ENCODE assay signal across 1 cellular context in the genomic region with DNA sequence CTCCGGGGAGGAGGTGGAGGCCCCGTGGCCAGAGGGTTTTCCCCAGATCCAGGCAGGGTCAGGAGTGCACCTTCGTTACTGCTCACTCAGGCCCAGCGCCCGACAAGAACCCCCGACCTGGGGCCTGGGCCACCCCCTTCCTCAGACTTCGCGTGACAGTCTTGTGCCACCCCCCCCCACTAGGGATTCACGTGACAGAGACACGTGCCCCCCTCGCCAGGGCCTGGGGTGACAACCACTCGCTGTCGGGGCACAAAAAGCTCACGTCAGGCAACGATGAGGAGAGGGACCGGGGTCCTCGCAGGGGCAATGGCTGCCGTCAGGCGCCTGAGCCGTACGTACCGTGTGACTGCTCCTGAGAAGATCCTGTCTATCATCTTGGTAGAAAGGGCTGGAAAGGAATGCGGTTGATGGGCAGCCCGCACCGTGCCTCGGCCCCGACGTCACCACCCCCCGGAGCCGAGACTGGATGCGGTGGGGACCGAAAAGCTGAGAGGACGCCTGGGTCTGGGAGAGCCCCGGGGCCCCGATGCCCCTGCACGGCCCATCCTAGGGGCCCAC.
TF ChIP-seq lines count a peak whose summit lies in the region.

No MANE protein-coding gene starts in this region.

TF ChIP-seq in HepG2, 621 proteins besides CTCF, POLR2A, EP300 and RAD21:
- TF ChIP-seq ZNF367 (CRISPR knock-in tag; IDR thresholded peaks at IDR 0.05; ENCODE audit: borderline replicate concordance): no peak
- TF ChIP-seq, protein P1, sequence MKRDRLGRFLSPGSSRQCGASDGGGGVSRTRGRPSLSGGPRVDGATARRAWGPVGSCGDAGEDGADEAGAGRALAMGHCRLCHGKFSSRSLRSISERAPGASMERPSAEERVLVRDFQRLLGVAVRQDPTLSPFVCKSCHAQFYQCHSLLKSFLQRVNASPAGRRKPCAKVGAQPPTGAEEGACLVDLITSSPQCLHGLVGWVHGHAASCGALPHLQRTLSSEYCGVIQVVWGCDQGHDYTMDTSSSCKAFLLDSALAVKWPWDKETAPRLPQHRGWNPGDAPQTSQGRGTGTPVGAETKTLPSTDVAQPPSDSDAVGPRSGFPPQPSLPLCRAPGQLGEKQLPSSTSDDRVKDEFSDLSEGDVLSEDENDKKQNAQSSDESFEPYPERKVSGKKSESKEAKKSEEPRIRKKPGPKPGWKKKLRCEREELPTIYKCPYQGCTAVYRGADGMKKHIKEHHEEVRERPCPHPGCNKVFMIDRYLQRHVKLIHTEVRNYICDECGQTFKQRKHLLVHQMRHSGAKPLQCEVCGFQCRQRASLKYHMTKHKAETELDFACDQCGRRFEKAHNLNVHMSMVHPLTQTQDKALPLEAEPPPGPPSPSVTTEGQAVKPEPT (CRISPR knock-in tag; IDR thresholded peaks at IDR 0.05; ENCODE audit: low read depth): no peak
- TF ChIP-seq, protein P2, sequence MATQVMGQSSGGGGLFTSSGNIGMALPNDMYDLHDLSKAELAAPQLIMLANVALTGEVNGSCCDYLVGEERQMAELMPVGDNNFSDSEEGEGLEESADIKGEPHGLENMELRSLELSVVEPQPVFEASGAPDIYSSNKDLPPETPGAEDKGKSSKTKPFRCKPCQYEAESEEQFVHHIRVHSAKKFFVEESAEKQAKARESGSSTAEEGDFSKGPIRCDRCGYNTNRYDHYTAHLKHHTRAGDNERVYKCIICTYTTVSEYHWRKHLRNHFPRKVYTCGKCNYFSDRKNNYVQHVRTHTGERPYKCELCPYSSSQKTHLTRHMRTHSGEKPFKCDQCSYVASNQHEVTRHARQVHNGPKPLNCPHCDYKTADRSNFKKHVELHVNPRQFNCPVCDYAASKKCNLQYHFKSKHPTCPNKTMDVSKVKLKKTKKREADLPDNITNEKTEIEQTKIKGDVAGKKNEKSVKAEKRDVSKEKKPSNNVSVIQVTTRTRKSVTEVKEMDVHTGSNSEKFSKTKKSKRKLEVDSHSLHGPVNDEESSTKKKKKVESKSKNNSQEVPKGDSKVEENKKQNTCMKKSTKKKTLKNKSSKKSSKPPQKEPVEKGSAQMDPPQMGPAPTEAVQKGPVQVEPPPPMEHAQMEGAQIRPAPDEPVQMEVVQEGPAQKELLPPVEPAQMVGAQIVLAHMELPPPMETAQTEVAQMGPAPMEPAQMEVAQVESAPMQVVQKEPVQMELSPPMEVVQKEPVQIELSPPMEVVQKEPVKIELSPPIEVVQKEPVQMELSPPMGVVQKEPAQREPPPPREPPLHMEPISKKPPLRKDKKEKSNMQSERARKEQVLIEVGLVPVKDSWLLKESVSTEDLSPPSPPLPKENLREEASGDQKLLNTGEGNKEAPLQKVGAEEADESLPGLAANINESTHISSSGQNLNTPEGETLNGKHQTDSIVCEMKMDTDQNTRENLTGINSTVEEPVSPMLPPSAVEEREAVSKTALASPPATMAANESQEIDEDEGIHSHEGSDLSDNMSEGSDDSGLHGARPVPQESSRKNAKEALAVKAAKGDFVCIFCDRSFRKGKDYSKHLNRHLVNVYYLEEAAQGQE (IDR thresholded peaks at IDR 0.05; ENCODE audit: borderline replicate concordance in 1 of 2, low read depth in 1 of 2, low read length in 2 of 2): no peak
- TF ChIP-seq ZNF160 (CRISPR knock-in tag; IDR thresholded peaks at IDR 0.05): no peak
- no peak for TF ChIP-seq ADNP (CRISPR knock-in tag; IDR thresholded peaks at IDR 0.05)
- TF ChIP-seq KAT8 (CRISPR knock-in tag; IDR thresholded peaks at IDR 0.05): no peak
- no peak for TF ChIP-seq CENPT (CRISPR knock-in tag; IDR thresholded peaks at IDR 0.05; ENCODE audit: low read depth)
- TF ChIP-seq, protein P3, sequence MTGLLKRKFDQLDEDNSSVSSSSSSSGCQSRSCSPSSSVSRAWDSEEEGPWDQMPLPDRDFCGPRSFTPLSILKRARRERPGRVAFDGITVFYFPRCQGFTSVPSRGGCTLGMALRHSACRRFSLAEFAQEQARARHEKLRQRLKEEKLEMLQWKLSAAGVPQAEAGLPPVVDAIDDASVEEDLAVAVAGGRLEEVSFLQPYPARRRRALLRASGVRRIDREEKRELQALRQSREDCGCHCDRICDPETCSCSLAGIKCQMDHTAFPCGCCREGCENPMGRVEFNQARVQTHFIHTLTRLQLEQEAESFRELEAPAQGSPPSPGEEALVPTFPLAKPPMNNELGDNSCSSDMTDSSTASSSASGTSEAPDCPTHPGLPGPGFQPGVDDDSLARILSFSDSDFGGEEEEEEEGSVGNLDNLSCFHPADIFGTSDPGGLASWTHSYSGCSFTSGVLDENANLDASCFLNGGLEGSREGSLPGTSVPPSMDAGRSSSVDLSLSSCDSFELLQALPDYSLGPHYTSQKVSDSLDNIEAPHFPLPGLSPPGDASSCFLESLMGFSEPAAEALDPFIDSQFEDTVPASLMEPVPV (CRISPR knock-in tag; IDR thresholded peaks at IDR 0.05): no peak
- TF ChIP-seq, protein P4, sequence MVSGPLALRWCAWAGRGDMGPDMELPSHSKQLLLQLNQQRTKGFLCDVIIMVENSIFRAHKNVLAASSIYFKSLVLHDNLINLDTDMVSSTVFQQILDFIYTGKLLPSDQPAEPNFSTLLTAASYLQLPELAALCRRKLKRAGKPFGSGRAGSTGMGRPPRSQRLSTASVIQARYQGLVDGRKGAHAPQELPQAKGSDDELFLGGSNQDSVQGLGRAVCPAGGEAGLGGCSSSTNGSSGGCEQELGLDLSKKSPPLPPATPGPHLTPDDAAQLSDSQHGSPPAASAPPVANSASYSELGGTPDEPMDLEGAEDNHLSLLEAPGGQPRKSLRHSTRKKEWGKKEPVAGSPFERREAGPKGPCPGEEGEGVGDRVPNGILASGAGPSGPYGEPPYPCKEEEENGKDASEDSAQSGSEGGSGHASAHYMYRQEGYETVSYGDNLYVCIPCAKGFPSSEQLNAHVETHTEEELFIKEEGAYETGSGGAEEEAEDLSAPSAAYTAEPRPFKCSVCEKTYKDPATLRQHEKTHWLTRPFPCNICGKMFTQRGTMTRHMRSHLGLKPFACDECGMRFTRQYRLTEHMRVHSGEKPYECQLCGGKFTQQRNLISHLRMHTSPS (CRISPR knock-in tag; IDR thresholded peaks at IDR 0.05; ENCODE audit: low read depth): no peak
- TF ChIP-seq, protein P5, sequence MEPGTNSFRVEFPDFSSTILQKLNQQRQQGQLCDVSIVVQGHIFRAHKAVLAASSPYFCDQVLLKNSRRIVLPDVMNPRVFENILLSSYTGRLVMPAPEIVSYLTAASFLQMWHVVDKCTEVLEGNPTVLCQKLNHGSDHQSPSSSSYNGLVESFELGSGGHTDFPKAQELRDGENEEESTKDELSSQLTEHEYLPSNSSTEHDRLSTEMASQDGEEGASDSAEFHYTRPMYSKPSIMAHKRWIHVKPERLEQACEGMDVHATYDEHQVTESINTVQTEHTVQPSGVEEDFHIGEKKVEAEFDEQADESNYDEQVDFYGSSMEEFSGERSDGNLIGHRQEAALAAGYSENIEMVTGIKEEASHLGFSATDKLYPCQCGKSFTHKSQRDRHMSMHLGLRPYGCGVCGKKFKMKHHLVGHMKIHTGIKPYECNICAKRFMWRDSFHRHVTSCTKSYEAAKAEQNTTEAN (CRISPR knock-in tag; conservative IDR thresholded peaks at IDR 0.05): no peak
- no peak for TF ChIP-seq CREM (IDR thresholded peaks at IDR 0.05)
- no peak for TF ChIP-seq CREM (CRISPR knock-in tag; IDR thresholded peaks at IDR 0.05)
- TF ChIP-seq ZNF33B (CRISPR knock-in tag; IDR thresholded peaks at IDR 0.05): no peak
- TF ChIP-seq MTF2 (CRISPR knock-in tag; IDR thresholded peaks at IDR 0.05; ENCODE audit: borderline replicate concordance): no peak
- no peak for TF ChIP-seq DNMT1 (CRISPR knock-in tag; IDR thresholded peaks at IDR 0.05)
- TF ChIP-seq ZNF773 (CRISPR knock-in tag; IDR thresholded peaks at IDR 0.05; ENCODE audit: borderline replicate concordance): no peak
- TF ChIP-seq, protein P6, sequence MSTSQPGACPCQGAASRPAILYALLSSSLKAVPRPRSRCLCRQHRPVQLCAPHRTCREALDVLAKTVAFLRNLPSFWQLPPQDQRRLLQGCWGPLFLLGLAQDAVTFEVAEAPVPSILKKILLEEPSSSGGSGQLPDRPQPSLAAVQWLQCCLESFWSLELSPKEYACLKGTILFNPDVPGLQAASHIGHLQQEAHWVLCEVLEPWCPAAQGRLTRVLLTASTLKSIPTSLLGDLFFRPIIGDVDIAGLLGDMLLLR (CRISPR knock-in tag; IDR thresholded peaks at IDR 0.05): no peak
- TF ChIP-seq, protein P7, sequence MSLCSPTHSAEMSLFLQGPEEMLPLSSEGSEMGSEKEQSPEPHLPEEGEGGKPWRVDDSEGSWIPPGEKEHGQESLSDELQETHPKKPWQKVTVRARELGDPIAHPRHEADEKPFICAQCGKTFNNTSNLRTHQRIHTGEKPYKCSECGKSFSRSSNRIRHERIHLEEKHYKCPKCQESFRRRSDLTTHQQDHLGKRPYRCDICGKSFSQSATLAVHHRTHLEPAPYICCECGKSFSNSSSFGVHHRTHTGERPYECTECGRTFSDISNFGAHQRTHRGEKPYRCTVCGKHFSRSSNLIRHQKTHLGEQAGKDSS (CRISPR knock-in tag; IDR thresholded peaks at IDR 0.05; ENCODE audit: borderline replicate concordance, low read depth): no peak
- TF ChIP-seq SOX6 (IDR thresholded peaks at IDR 0.05): no peak
- no peak for TF ChIP-seq SOX6 (CRISPR knock-in tag; IDR thresholded peaks at IDR 0.05)
